ENCODE assay signal across 21 cellular contexts in the genomic region with DNA sequence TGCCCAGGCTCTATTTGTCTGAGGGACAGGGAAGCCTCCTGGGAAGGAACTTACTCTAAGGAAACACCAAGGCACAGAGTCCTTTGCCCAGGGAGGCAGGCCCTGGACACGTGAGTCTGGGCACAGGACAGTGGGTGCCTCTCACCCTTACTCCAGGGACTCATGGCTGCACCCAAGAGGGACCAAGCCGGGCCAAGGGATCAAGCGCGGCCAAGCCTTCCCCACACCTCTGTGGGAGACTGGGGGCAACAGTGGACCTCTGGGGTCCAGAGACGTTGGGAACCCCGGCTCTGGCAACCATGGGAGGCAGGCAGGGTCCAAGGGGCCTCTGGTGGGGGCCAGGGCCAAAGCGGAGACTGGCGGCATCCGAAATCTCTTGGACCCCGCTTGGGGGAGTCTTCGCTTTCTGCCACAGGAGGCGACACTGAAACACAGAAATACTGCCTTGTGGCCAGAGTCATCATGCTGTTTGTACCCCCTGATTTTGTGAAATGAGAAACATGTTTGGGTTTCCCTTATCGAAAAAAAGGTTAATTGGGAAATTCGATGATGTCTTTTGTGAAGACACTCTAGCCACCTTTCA.
"Had no signal": no experiment of that assay in that cellular context is flagged by ENCODE, and none has a peak within 500 bp of the region (broad histone marks: within the 10 kb centered on the region; RNA-seq: fewer than 3 reads in every experiment).

No MANE protein-coding gene starts in this region.

- H3K4me3 ChIP-seq: hepatocyte, suprapubic skin, tibial nerve, uterus had no signal

- H3K36me3 ChIP-seq: suprapubic skin, tibial nerve, uterus, WERI-Rb-1 had no signal

- H3K27me3 Mint-ChIP-seq: dendritic cell treated with granulocyte-macrophage colony-stimulating factor and Interleukin-4, amounts not matched to agents 40 ng/mL and 50 ng/mL, for 4 days had no signal

- H3K9me3 ChIP-seq: suprapubic skin, tibial nerve, uterus had no signal

- H3K4me1 Mint-ChIP-seq: brain had no signal

- H3K27me3 ChIP-seq: hepatocyte, tibial nerve, uterus had no signal

- ATAC-seq: activated naive CD4-positive, alpha-beta T cell treated with anti-CD3 and anti-CD28 coated beads, Interleukin-2, amount 50 U/mL, for 72 hours; left ventricle myocardium superior; stimulated activated effector memory CD8-positive, alpha-beta T cell treated with anti-CD3 and anti-CD28 coated beads, Interleukin-12 subunit alpha, Interleukin-12 subunit beta, amount 100 ng/mL, for 72 hours; stimulated activated naive CD8-positive, alpha-beta T cell treated with anti-CD3 and anti-CD28 coated beads, Interleukin-15, amount 100 ng/mL, for 72 hours; T-cell had no signal

- H3K4me3 Mint-ChIP-seq: brain; dendritic cell treated with granulocyte-macrophage colony-stimulating factor and Interleukin-4, amounts not matched to agents 40 ng/mL and 50 ng/mL, for 4 days; nephron progenitor cell; stimulated activated effector memory CD8-positive, alpha-beta T cell treated with anti-CD3 and anti-CD28 coated beads, Interleukin-12 subunit alpha, Interleukin-12 subunit beta, amount 100 ng/mL, for 72 hours; stimulated activated naive CD8-positive, alpha-beta T cell treated with anti-CD3 and anti-CD28 coated beads, Interleukin-15, amount 100 ng/mL, for 72 hours; T-cell; T-helper 2 cell treated with Interferon-gamma antibody and Interleukin-4, amounts not matched to agents 5 μg/mL and 100 μg/mL, for 36 hours had no signal

- H3K79me2 ChIP-seq: hepatocyte had no signal

- H3K9me3 Mint-ChIP-seq: activated naive CD4-positive, alpha-beta T cell treated with anti-CD3 and anti-CD28 coated beads, Interleukin-2, amount 50 U/mL, for 72 hours; dendritic cell treated with granulocyte-macrophage colony-stimulating factor and Interleukin-4, amounts not matched to agents 40 ng/mL and 50 ng/mL, for 4 days; nephron progenitor cell; stimulated activated effector memory CD8-positive, alpha-beta T cell treated with anti-CD3 and anti-CD28 coated beads, Interleukin-12 subunit alpha, Interleukin-12 subunit beta, amount 100 ng/mL, for 72 hours; stimulated activated naive CD8-positive, alpha-beta T cell treated with anti-CD3 and anti-CD28 coated beads, Interleukin-15, amount 100 ng/mL, for 72 hours; T-cell; T-helper 2 cell treated with Interferon-gamma antibody and Interleukin-4, amounts not matched to agents 5 μg/mL and 100 μg/mL, for 36 hours had no signal

- H3K4me1 ChIP-seq: tibial nerve, uterus had no signal

- FAIRE-seq: frontal cortex, small intestine had no signal

- H3K4me2 ChIP-seq: hepatocyte had no signal

- H3K36me3 Mint-ChIP-seq: activated naive CD4-positive, alpha-beta T cell treated with anti-CD3 and anti-CD28 coated beads, Interleukin-2, amount 50 U/mL, for 72 hours; brain; stimulated activated effector memory CD8-positive, alpha-beta T cell treated with anti-CD3 and anti-CD28 coated beads, Interleukin-12 subunit alpha, Interleukin-12 subunit beta, amount 100 ng/mL, for 72 hours; T-cell had no signal

- DNase-seq: activated CD4-positive, alpha-beta T cell treated with anti-CD3 and anti-CD28 coated beads for 1 hour; effector CD8-positive, alpha-beta T cell; glutamatergic neuron; left ventricle myocardium superior; nephron progenitor cell; nucleus accumbens; small intestine; stimulated activated CD4-positive, alpha-beta T cell treated with anti-CD3 and anti-CD28 coated beads, Interleukin-2, amount 100 ng/mL, for 24 hours; stimulated activated naive CD8-positive, alpha-beta T cell treated with anti-CD3 and anti-CD28 coated beads, Interleukin-15, amount 100 ng/mL, for 72 hours; T-cell; uterus; WERI-Rb-1 had no signal

- H2AFZ ChIP-seq: hepatocyte had no signal

- H3K27ac ChIP-seq: hepatocyte, suprapubic skin, tibial nerve, uterus, WERI-Rb-1 had no signal

- H3K27ac Mint-ChIP-seq: activated naive CD4-positive, alpha-beta T cell treated with anti-CD3 and anti-CD28 coated beads, Interleukin-2, amount 50 U/mL, for 72 hours; brain; dendritic cell treated with granulocyte-macrophage colony-stimulating factor and Interleukin-4, amounts not matched to agents 40 ng/mL and 50 ng/mL, for 4 days; nephron progenitor cell; stimulated activated effector memory CD8-positive, alpha-beta T cell treated with anti-CD3 and anti-CD28 coated beads, Interleukin-12 subunit alpha, Interleukin-12 subunit beta, amount 100 ng/mL, for 72 hours; T-cell; T-helper 2 cell treated with Interferon-gamma antibody and Interleukin-4, amounts not matched to agents 5 μg/mL and 100 μg/mL, for 36 hours had no signal
